13 cellular contexts compared by ENCODE assay signal in the genomic region with DNA sequence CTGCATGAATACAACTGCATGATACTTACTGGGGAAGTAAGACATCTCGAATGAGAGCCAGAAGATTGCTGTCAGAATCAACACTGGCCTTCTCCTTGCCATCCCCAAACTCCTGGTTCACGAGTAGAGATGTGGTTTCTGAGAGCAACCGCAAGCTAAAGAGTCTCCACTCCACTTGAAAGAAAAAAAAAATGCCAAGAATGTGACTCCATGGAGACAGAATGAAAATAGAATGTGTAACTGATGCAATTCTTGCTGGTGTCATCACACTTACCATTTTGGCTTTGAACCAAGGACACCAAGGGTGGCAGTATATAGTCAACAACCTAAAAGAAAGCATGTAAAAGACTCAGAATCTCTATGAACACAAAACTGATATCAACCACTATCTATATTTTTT.
DNase-seq lines count a peak whose midpoint lies in the region; ATAC-seq and TF ChIP-seq lines count a peak whose summit lies in the region.
"Had no signal": no experiment of that assay in that cellular context is flagged by ENCODE, and none has a peak within 500 bp of the region (broad histone marks: within the 10 kb centered on the region; RNA-seq: fewer than 3 reads in every experiment).

No MANE protein-coding gene starts in this region.

- H2BK15ac ChIP-seq in IMR-90 (ENCODE audit: low read depth, low read length), result no peak overlapping the region

- peak overlapping the region; percentile 12; the same call in 1 of the 2 replicates for H2BK20ac ChIP-seq in IMR-90 (ENCODE audit: low read depth, low read length)

- no peak overlapping the region for H3K4me3 ChIP-seq in IMR-90 (ENCODE audit: insufficient read depth, low read depth, low read length)
- H3K4me3 ChIP-seq: dorsolateral prefrontal cortex had no signal

- no peak for TF ChIP-seq POLR2A in IMR-90 (IDR thresholded peaks at IDR 0.05; ENCODE audit: low read depth, low read length)

- H3K27me3 Mint-ChIP-seq in WTC11 (ENCODE audit: low read depth), result no peaks in the 10 kb centered on the region
- H3K27me3 Mint-ChIP-seq: stimulated activated memory B cell treated with anti-CD40 and anti-IgM and Interleukin-4, amounts not matched to agents 10 μg/mL and 1 μg/mL and 100 μg/mL, for 72 hours had no signal

- peak; percentile 98 for DNase-seq in ACHN
- peak; percentile 92 for DNase-seq in IMR-90
- no peak for DNase-seq in WTC11 (ENCODE audit: low spot score)
- peak; percentile 64 for DNase-seq in inferior parietal cortex (ENCODE audit: extremely low spot score)
- no peak for DNase-seq in SHP77 treated with DMSO at 0.1 percent for 48 hours (lab: John Stamatoyannopoulos, UW)
- DNase-seq: activated CD4-positive, alpha-beta T cell treated with anti-CD3 and anti-CD28 coated beads for 48 hours; Calu3; dorsolateral prefrontal cortex; NCI-H1105 treated with DMSO at 0.1 percent for 48 hours had no signal

- ATAC-seq in IMR-90 (ENCODE audit: low read depth), result peak; percentile 53
- ATAC-seq in WTC11, result peak; percentile 74
- ATAC-seq in GM18519 (IDR thresholded peaks at IDR 0.05; ENCODE audit: low FRiP score, unreplicated experiment), result no peak
- ATAC-seq in HG02884 (IDR thresholded peaks at IDR 0.05; ENCODE audit: unreplicated experiment), result no peak
- no peak for ATAC-seq in esophagus mucosa
- ATAC-seq: stimulated activated memory B cell treated with anti-CD40 and anti-IgM and Interleukin-4, amounts not matched to agents 10 μg/mL and 1 μg/mL and 100 μg/mL, for 72 hours had no signal

- H2AK5ac ChIP-seq in IMR-90 (ENCODE audit: low read depth, low read length), result no peak overlapping the region

- H3K4ac ChIP-seq in IMR-90 (ENCODE audit: low read depth, low read length), result peak overlapping the region; percentile 27; the same call in 1 of the 2 replicates

- H3K9ac ChIP-seq in IMR-90 (ENCODE audit: low read depth, low read length), result no peak overlapping the region

- H2BK5ac ChIP-seq in IMR-90 (ENCODE audit: low read depth, low read length, poor library complexity, severe bottlenecking), result no peak overlapping the region

- H3K4me2 ChIP-seq in IMR-90 (ENCODE audit: low read depth, low read length), result 0 out of 2 replicates have a peak overlapping the region, but pooled peaks have one; percentile 13

- no peak overlapping the region for H3K4me3 Mint-ChIP-seq in WTC11
- H3K4me3 Mint-ChIP-seq: stimulated activated memory B cell treated with anti-CD40 and anti-IgM and Interleukin-4, amounts not matched to agents 10 μg/mL and 1 μg/mL and 100 μg/mL, for 72 hours had no signal

- CTCF ChIA-PET in IMR-90 (lab: Yijun Ruan, JAX), result no interaction called here
- CTCF ChIA-PET in WTC11 (lab: Charles Lee), result no interaction called here

- no peak overlapping the region for H2AK9ac ChIP-seq in IMR-90 (replicated peaks; ENCODE audit: low read depth, low read length, poor library complexity)

- no peaks in the 10 kb centered on the region for H3K9me3 ChIP-seq in IMR-90 (ENCODE audit: control insufficient read depth, insufficient read depth, low read length)

- peaks cover 14% of the 10 kb centered on the region for H3K4me1 ChIP-seq in IMR-90 (ENCODE audit: control insufficient read depth, insufficient read depth, low read length)

- peaks cover 14% of the 10 kb centered on the region for H3K4me1 Mint-ChIP-seq in WTC11
- H3K4me1 Mint-ChIP-seq: stimulated activated memory B cell treated with anti-CD40 and anti-IgM and Interleukin-4, amounts not matched to agents 10 μg/mL and 1 μg/mL and 100 μg/mL, for 72 hours had no signal

- no peak overlapping the region for H4K8ac ChIP-seq in IMR-90 (ENCODE audit: low read depth in 2 of 2, low read length in 2 of 2)

- no peak overlapping the region for H3K14ac ChIP-seq in IMR-90 (replicated peaks; ENCODE audit: low read depth, low read length)

- BruUV-seq in IMR-90 (replicated peaks; lab: Mats Ljungman, UMichigan), result no TSS peak

- H2BK120ac ChIP-seq in IMR-90 (ENCODE audit: low read depth, low read length), result peak overlapping the region; percentile 29; the same call in 1 of the 2 replicates

- H3K27ac ChIP-seq in IMR-90 (ENCODE audit: insufficient read depth, low read length), result no peak overlapping the region

- H3K27ac Mint-ChIP-seq in WTC11, result peak overlapping the region; percentile 64
- H3K27ac Mint-ChIP-seq: stimulated activated memory B cell treated with anti-CD40 and anti-IgM and Interleukin-4, amounts not matched to agents 10 μg/mL and 1 μg/mL and 100 μg/mL, for 72 hours had no signal

- peak overlapping the region; percentile 9; the same call in 1 of the 2 replicates for H4K91ac ChIP-seq in IMR-90 (ENCODE audit: insufficient read depth, low read depth, low read length)

- TF ChIP-seq CTCF in IMR-90 (conservative IDR thresholded peaks at IDR 0.05; ENCODE audit: low read depth, low read length) (no peak), WTC11 (IDR thresholded peaks at IDR 0.05) (no peak)

- peaks cover 9% of the 10 kb centered on the region; the same call in 1 of the 2 replicates for H3K9me1 ChIP-seq in IMR-90 (ENCODE audit: insufficient read depth, low read length)

- no peak overlapping the region for H4K5ac ChIP-seq in IMR-90 (ENCODE audit: low read depth, low read length)

- H3K27me3 ChIP-seq in IMR-90 (ENCODE audit: control insufficient read depth, insufficient read depth, low read length), result no peaks in the 10 kb centered on the region
- H3K27me3 ChIP-seq: dorsolateral prefrontal cortex had no signal

- intact Hi-C loops in IMR-90 (cut with micrococcal nuclease), result loop anchor here (5.0 kb wide), 1 partner anchor 479 kb away; no protein-coding TSS in a partner anchor

- peak; percentile 12; the same call in 1 of the 2 replicates for TF ChIP-seq RAD21 in IMR-90 (IDR thresholded peaks at IDR 0.05; ENCODE audit: low read length)

- dilution Hi-C loops in IMR-90 (cut with HindIII; ENCODE audit: low sequenced_read_pairs, unreplicated experiment), result no loop called here

- H3K36me3 Mint-ChIP-seq in WTC11, result no peaks in the 10 kb centered on the region

- no peak overlapping the region for H3K56ac ChIP-seq in IMR-90 (ENCODE audit: extremely low read depth, insufficient read depth, low read length)

- peaks cover 4% of the 10 kb centered on the region for H3K9me3 Mint-ChIP-seq in WTC11
- H3K9me3 Mint-ChIP-seq: stimulated activated memory B cell treated with anti-CD40 and anti-IgM and Interleukin-4, amounts not matched to agents 10 μg/mL and 1 μg/mL and 100 μg/mL, for 72 hours had no signal

- no peak overlapping the region for H3K18ac ChIP-seq in IMR-90 (ENCODE audit: low read depth, low read length)

- no peaks in the 10 kb centered on the region for H3K79me1 ChIP-seq in IMR-90 (ENCODE audit: low read depth in 1 of 2, low read length in 2 of 2)

- no peaks in the 10 kb centered on the region for H4K20me1 ChIP-seq in IMR-90 (ENCODE audit: insufficient read depth, low read length)

- POLR2A ChIA-PET in IMR-90 (lab: Charles Lee; ENCODE audit: unreplicated experiment), result interaction anchor here (0.6 kb wide), 1 partner anchor 230 kb away, joined by 3 read pairs; no protein-coding TSS in a partner anchor
- POLR2A ChIA-PET in WTC11 (lab: Charles Lee), result no interaction called here

- in situ Hi-C loops in ACHN (cut with HindIII; ENCODE audit: low pct_ligation_motif_present, low pct_unique_long_range_greater_than_20kb, low sequenced_read_pairs), result no loop called here
- in situ Hi-C loops in IMR-90 (cut with MboI; ENCODE audit: low sequenced_read_pairs), result loop anchor here (25.0 kb wide), 1 partner anchor 469 kb away; no protein-coding TSS in a partner anchor

- no peak overlapping the region for H2AFZ ChIP-seq in IMR-90 (replicated peaks; ENCODE audit: low read length, poor library complexity)

- H3K36me3 ChIP-seq in IMR-90 (ENCODE audit: control insufficient read depth, insufficient read depth, low read length), result no peaks in the 10 kb centered on the region

- no peak overlapping the region for H3K23ac ChIP-seq in IMR-90 (ENCODE audit: low read depth, low read length)

- WGBS in IMR-90 (ENCODE audit: extremely low coverage in 2 of 2, insufficient read length in 1 of 2), 2 experiments, result no CpG with 5 or more reads among the region's 3 CpGs

TF ChIP-seq in IMR-90, 13 proteins besides CTCF, POLR2A, EP300 and RAD21:
- TF ChIP-seq MAFK (IDR thresholded peaks at IDR 0.05; ENCODE audit: low read depth, low read length), result peak; percentile 25; the same call in 1 of the 2 replicates
- peak; percentile 8; the same call in 1 of the 2 replicates for TF ChIP-seq NFE2L2 (IDR thresholded peaks at IDR 0.05; ENCODE audit: low read depth, low read length)
- TF ChIP-seq FOS (IDR thresholded peaks at IDR 0.05; ENCODE audit: low read depth, low read length), result no peak
- TF ChIP-seq CEBPB (IDR thresholded peaks at IDR 0.05; ENCODE audit: low read depth, low read length), result peak; percentile 98
- TF ChIP-seq BHLHE40 (IDR thresholded peaks at IDR 0.05; ENCODE audit: low read depth, low read length), result peak; percentile 62; the same call in 1 of the 2 replicates
TF ChIP-seq in IMR-90: peak in this region for 4.

TF ChIP-seq in WTC11, 78 proteins besides CTCF, POLR2A, EP300 and RAD21:
- TF ChIP-seq RORB (CRISPR knock-in tag; IDR thresholded peaks at IDR 0.05), result no peak
- TF ChIP-seq, protein P1, sequence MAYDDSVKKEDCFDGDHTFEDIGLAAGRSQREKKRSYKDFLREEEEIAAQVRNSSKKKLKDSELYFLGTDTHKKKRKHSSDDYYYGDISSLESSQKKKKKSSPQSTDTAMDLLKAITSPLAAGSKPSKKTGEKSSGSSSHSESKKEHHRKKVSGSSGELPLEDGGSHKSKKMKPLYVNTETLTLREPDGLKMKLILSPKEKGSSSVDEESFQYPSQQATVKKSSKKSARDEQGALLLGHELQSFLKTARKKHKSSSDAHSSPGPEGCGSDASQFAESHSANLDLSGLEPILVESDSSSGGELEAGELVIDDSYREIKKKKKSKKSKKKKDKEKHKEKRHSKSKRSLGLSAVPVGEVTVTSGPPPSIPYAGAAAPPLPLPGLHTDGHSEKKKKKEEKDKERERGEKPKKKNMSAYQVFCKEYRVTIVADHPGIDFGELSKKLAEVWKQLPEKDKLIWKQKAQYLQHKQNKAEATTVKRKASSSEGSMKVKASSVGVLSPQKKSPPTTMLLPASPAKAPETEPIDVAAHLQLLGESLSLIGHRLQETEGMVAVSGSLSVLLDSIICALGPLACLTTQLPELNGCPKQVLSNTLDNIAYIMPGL (CRISPR knock-in tag; IDR thresholded peaks at IDR 0.05), result no peak
- TF ChIP-seq GABPB1 (CRISPR knock-in tag; IDR thresholded peaks at IDR 0.05), result peak; percentile 82

Comparison
In these comparisons a context has a peak if more than half of its experiments do, and no peak if none do; other contexts are left out.
1. DNase-seq: peak in ACHN (single experiment), IMR-90 (single experiment) and inferior parietal cortex (single experiment); none in WTC11 (single experiment) and SHP77 treated with DMSO at 0.1 percent for 48 hours (single experiment).
2. ATAC-seq: peak in IMR-90 (single experiment) and WTC11 (single experiment); none in GM18519 (single experiment), HG02884 (single experiment) and esophagus mucosa (single experiment).